ENCODE assay signal across 2 cellular contexts in genomic region chr15:71273731-71274447, GRCh38.
TF ChIP-seq lines count a peak whose summit lies in the region.

No MANE protein-coding gene starts in this region.

TF ChIP-seq in IMR-90, 13 proteins besides CTCF, POLR2A, EP300 and RAD21:
- TF ChIP-seq CEBPB (IDR thresholded peaks at IDR 0.05; ENCODE audit: low read depth, low read length) (no peak), RCOR1 (IDR thresholded peaks at IDR 0.05; ENCODE audit: insufficient replicate concordance, low read length) (no peak), CHD1 (IDR thresholded peaks at IDR 0.05; ENCODE audit: low read depth, low read length) (no peak), NFE2L2 (IDR thresholded peaks at IDR 0.05; ENCODE audit: low read depth, low read length) (no peak), BHLHE40 (IDR thresholded peaks at IDR 0.05; ENCODE audit: low read depth, low read length) (no peak), SMC3 (IDR thresholded peaks at IDR 0.05; ENCODE audit: low read depth, low read length) (no peak), RFX5 (IDR thresholded peaks at IDR 0.05; ENCODE audit: low read depth, low read length) (no peak), MAZ (IDR thresholded peaks at IDR 0.05; ENCODE audit: borderline replicate concordance, low read depth, low read length) (no peak), ELK1 (IDR thresholded peaks at IDR 0.05; ENCODE audit: borderline replicate concordance, low read depth, low read length) (no peak), USF2 (IDR thresholded peaks at IDR 0.05; ENCODE audit: low read depth, low read length) (no peak), FOS (IDR thresholded peaks at IDR 0.05; ENCODE audit: low read depth, low read length) (no peak)

TF ChIP-seq in H1, 55 proteins besides CTCF, POLR2A, EP300 and RAD21:
- TF ChIP-seq BRCA1 (IDR thresholded peaks at IDR 0.05; ENCODE audit: low read depth, low read length) (no peak), CHD2 (IDR thresholded peaks at IDR 0.05; ENCODE audit: low read length) (no peak), USF2 (IDR thresholded peaks at IDR 0.05; ENCODE audit: low read length) (no peak), CREB1 (IDR thresholded peaks at IDR 0.05) (no peak), NRF1 (IDR thresholded peaks at IDR 0.05; ENCODE audit: low read depth, low read length) (no peak), RFX5 (IDR thresholded peaks at IDR 0.05; ENCODE audit: borderline replicate concordance, low read depth, low read length) (no peak), KDM5A (IDR thresholded peaks at IDR 0.05; ENCODE audit: low read length) (no peak), ATF2 (IDR thresholded peaks at IDR 0.05; ENCODE audit: low read length) (no peak), ZNF274 (IDR thresholded peaks at IDR 0.05; ENCODE audit: borderline replicate concordance, extremely low read depth, low read length) (no peak), CHD7 (IDR thresholded peaks at IDR 0.05; ENCODE audit: insufficient replicate concordance, low read length) (no peak), SRF (IDR thresholded peaks at IDR 0.05; ENCODE audit: low read depth, low read length) (no peak), EZH2 (IDR thresholded peaks at IDR 0.05; ENCODE audit: low read depth, low read length, severe bottlenecking) (no peak), SAP30 (IDR thresholded peaks at IDR 0.05; ENCODE audit: insufficient read depth, insufficient replicate concordance, low read length) (no peak), TAF7 (optimal IDR thresholded peaks at IDR 0.05; ENCODE audit: borderline replicate concordance, low read depth, low read length) (no peak), ASH2L (IDR thresholded peaks at IDR 0.05; ENCODE audit: low read length) (no peak), HDAC6 (IDR thresholded peaks at IDR 0.05; ENCODE audit: low read depth, low read length) (no peak), SP2 (IDR thresholded peaks at IDR 0.05; ENCODE audit: low read length) (no peak)
